In genomic region chr11:19506803-19507466, GRCh38 we compare ENCODE assay signal across 15 cellular contexts.
A peak's percentile ranks its signal among the peaks of the same experiment; 100 is the strongest.
DNase-seq lines count a peak whose midpoint lies in the region.
"Had no signal": no experiment of that assay in that cellular context is flagged by ENCODE, and none has a peak within 500 bp of the region (broad histone marks: within the 10 kb centered on the region; RNA-seq: fewer than 3 reads in every experiment).

No MANE protein-coding gene starts in this region.

- H3K4me3 ChIP-seq in ACC112 (ENCODE audit: low read depth, low read length) = no peak overlapping the region
- H3K4me3 ChIP-seq in MG63 = no peak overlapping the region

- peaks cover 54% of the 10 kb centered on the region for H3K79me2 ChIP-seq in ACC112 (ENCODE audit: control insufficient read depth, insufficient read depth, low read length, unreplicated experiment)

- H2AFZ ChIP-seq in ACC112 (ENCODE audit: low read length, unreplicated experiment) = no peak overlapping the region

- H3K36me3 ChIP-seq in ACC112 (ENCODE audit: insufficient read depth, low read length) = no peaks in the 10 kb centered on the region
- no peaks in the 10 kb centered on the region for H3K36me3 ChIP-seq in MG63

- DNase-seq in DMS 273 (lab: John Stamatoyannopoulos, UW; ENCODE audit: unreplicated experiment) (peak; percentile 57), NCI-H2171 (lab: John Stamatoyannopoulos, UW) (peak; percentile 35), dermis blood vessel endothelial cell (peak; percentile 2), MG63 (no peak), D341Med (ENCODE audit: low spot score) (no peak), T1000 (lab: John Stamatoyannopoulos, UW) (no peak)
- DNase-seq in activated effector memory CD4-positive, alpha-beta T cell treated with Interleukin-2 at 50 U/mL for 16 hours = no peak
- DNase-seq: ACHN; CD4-positive, CD25-positive, alpha-beta regulatory T cell; H7; MM.1S; NCI-H2029; NCI-H345; NCI-H774 had no signal

- no peaks in the 10 kb centered on the region for H3K9me3 ChIP-seq in MG63

- peak overlapping the region; percentile 47; the same call in 1 of the 2 replicates for H3K27ac ChIP-seq in ACC112 (ENCODE audit: low read depth, low read length)

- H3K4me1 ChIP-seq in ACC112 (ENCODE audit: control insufficient read depth, insufficient read depth, low read length, unreplicated experiment) = peaks cover 51% of the 10 kb centered on the region

- H3K27me3 ChIP-seq in ACC112 (ENCODE audit: insufficient read depth, low read length) (no peaks in the 10 kb centered on the region), MG63 (no peaks in the 10 kb centered on the region)

Comparison
In these comparisons a context has a peak if more than half of its experiments do, and no peak if none do; other contexts are left out.
1. DNase-seq: peak in DMS 273 (single experiment), NCI-H2171 (single experiment) and dermis blood vessel endothelial cell (single experiment); none in MG63 (single experiment), D341Med (single experiment), T1000 (single experiment) and activated effector memory CD4-positive, alpha-beta T cell treated with Interleukin-2 at 50 U/mL for 16 hours (single experiment).